ENCODE assay signal across 22 cellular contexts in the genomic region with DNA sequence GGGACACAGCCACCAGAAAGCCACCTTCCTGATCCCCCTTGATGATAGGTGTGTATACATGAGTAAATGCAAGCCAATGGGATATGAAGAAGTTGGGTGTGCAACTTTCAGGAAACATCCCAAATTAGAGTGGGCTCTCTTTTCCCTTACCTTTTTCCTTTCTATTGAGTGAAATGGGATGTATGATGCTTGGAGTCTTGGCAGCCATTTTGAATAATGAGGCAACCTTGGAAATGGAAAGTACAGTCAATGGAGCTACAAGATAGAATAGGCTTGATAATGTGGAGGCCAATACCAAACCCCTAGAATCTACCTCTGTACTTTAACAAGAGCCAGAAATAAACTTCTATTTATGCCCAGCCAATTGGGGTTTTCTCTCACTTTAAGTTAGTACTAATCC.
"Had no signal": no experiment of that assay in that cellular context is flagged by ENCODE, and none has a peak within 500 bp of the region (broad histone marks: within the 10 kb centered on the region; RNA-seq: fewer than 3 reads in every experiment).

No MANE protein-coding gene starts in this region.

- H3K27me3 Mint-ChIP-seq: effector memory CD8-positive, alpha-beta T cell; naive thymus-derived CD4-positive, alpha-beta T cell; stimulated activated memory B cell treated with anti-CD40 and anti-IgM and Interleukin-4, amounts not matched to agents 10 μg/mL and 1 μg/mL and 100 μg/mL, for 72 hours had no signal

- DNase-seq: activated CD4-positive, alpha-beta T cell treated with anti-CD3 and anti-CD28 coated beads for 1 hour; activated CD4-positive, alpha-beta T cell treated with anti-CD3 and anti-CD28 coated beads, Interleukin-2, amount 50 U/mL, for 4 hours; activated gamma-delta T cell; activated naive CD8-positive, alpha-beta T cell treated with anti-CD3 and anti-CD28 coated beads, Interleukin-2, amount 10 ng/mL, durations not matched to agents 7 days and 5 days; activated T-cell treated with anti-CD3 and anti-CD28 coated beads for 4 hours; anterior cingulate cortex; cerebellar nuclear complex; effector memory CD8-positive, alpha-beta T cell; gastrocnemius medialis; heart right ventricle; left cardiac atrium; mucosa of descending colon; naive thymus-derived CD4-positive, alpha-beta T cell; retina; substantia nigra; uterus had no signal

- H3K27me3 ChIP-seq: breast epithelium, gastrocnemius medialis, neutrophil, tibial nerve, uterus had no signal

- H3K4me3 ChIP-seq: breast epithelium, gastrocnemius medialis, heart right ventricle, mucosa of descending colon, tibial nerve, uterus had no signal

- H3K9me3 ChIP-seq: breast epithelium, gastrocnemius medialis, mucosa of descending colon, neutrophil, tibial nerve, uterus had no signal

- H3K27ac ChIP-seq: breast epithelium, gastrocnemius medialis, heart right ventricle, neutrophil, tibial nerve, uterus, VCaP had no signal

- ATAC-seq: effector memory CD8-positive, alpha-beta T cell; gastrocnemius medialis; heart right ventricle; stimulated activated memory B cell treated with anti-CD40 and anti-IgM and Interleukin-4, amounts not matched to agents 10 μg/mL and 1 μg/mL and 100 μg/mL, for 72 hours had no signal

- H3K9me3 Mint-ChIP-seq: effector memory CD8-positive, alpha-beta T cell had no signal

- H3K4me1 ChIP-seq: breast epithelium, gastrocnemius medialis, uterus had no signal

- H3K27ac Mint-ChIP-seq: activated naive CD8-positive, alpha-beta T cell treated with anti-CD3 and anti-CD28 coated beads, Interleukin-2, amount 10 ng/mL, durations not matched to agents 7 days and 5 days; effector memory CD8-positive, alpha-beta T cell; naive thymus-derived CD4-positive, alpha-beta T cell; stimulated activated memory B cell treated with anti-CD40 and anti-IgM and Interleukin-4, amounts not matched to agents 10 μg/mL and 1 μg/mL and 100 μg/mL, for 72 hours; T-helper 1 cell treated with Interleukin-12 subunit alpha and Interleukin-12 subunit beta and Interleukin-4 antibody, amounts not matched to agents 30 μg/mL and 1 μg/mL, for 36 hours had no signal

- H3K36me3 ChIP-seq: breast epithelium, gastrocnemius medialis, heart right ventricle, neutrophil, tibial nerve, uterus had no signal

- H3K4me3 Mint-ChIP-seq: activated naive CD8-positive, alpha-beta T cell treated with anti-CD3 and anti-CD28 coated beads, Interleukin-2, amount 10 ng/mL, durations not matched to agents 7 days and 5 days; effector memory CD8-positive, alpha-beta T cell; naive thymus-derived CD4-positive, alpha-beta T cell; stimulated activated memory B cell treated with anti-CD40 and anti-IgM and Interleukin-4, amounts not matched to agents 10 μg/mL and 1 μg/mL and 100 μg/mL, for 72 hours; T-helper 1 cell treated with Interleukin-12 subunit alpha and Interleukin-12 subunit beta and Interleukin-4 antibody, amounts not matched to agents 30 μg/mL and 1 μg/mL, for 36 hours had no signal
